In genomic region chr21:44459712-44460440, GRCh38 we compare ENCODE assay signal across 15 cellular contexts. TPM values are rescaled to one million over a fixed set of nuclear protein-coding genes. Genes with fewer than 3 reads are reported as not detected.
DNase-seq lines count a peak whose midpoint lies in the region; ATAC-seq, FAIRE-seq and TF ChIP-seq lines count a peak whose summit lies in the region.
"Had no signal": no experiment of that assay in that cellular context is flagged by ENCODE, and none has a peak within 500 bp of the region (broad histone marks: within the 10 kb centered on the region; RNA-seq: fewer than 3 reads in every experiment).

No MANE protein-coding gene starts in this region.

- H3K27me3 Mint-ChIP-seq in dendritic cell treated with granulocyte-macrophage colony-stimulating factor and Interleukin-4, amounts not matched to agents 40 ng/mL and 50 ng/mL, for 4 days: peaks cover 7% of the 10 kb centered on the region
- H3K27me3 Mint-ChIP-seq in activated T-helper 17 cell treated with anti-CD3 and anti-CD28 coated beads, Interleukin-2, amount 50 U/mL, for 72 hours: no peaks in the 10 kb centered on the region
- H3K27me3 Mint-ChIP-seq: CD4-positive, alpha-beta memory T cell had no signal

- H3K9me3 Mint-ChIP-seq in dendritic cell treated with granulocyte-macrophage colony-stimulating factor and Interleukin-4, amounts not matched to agents 40 ng/mL and 50 ng/mL, for 4 days: no peaks in the 10 kb centered on the region
- no peaks in the 10 kb centered on the region for H3K9me3 Mint-ChIP-seq in activated T-helper 17 cell treated with anti-CD3 and anti-CD28 coated beads, Interleukin-2, amount 50 U/mL, for 72 hours
- H3K9me3 Mint-ChIP-seq: CD4-positive, alpha-beta memory T cell; GM23338; H9 had no signal

- H3K9me3 ChIP-seq in BLaER1: no peaks in the 10 kb centered on the region
- no peaks in the 10 kb centered on the region for H3K9me3 ChIP-seq in right lobe of liver

- no peak overlapping the region for H3K4me3 Mint-ChIP-seq in dendritic cell treated with granulocyte-macrophage colony-stimulating factor and Interleukin-4, amounts not matched to agents 40 ng/mL and 50 ng/mL, for 4 days
- H3K4me3 Mint-ChIP-seq in activated T-helper 17 cell treated with anti-CD3 and anti-CD28 coated beads, Interleukin-2, amount 50 U/mL, for 72 hours: no peak overlapping the region
- H3K4me3 Mint-ChIP-seq: GM23338 had no signal

- no peak for ATAC-seq in right lobe of liver
- ATAC-seq in activated T-helper 17 cell treated with anti-CD3 and anti-CD28 coated beads, Interleukin-2, amount 50 U/mL, for 72 hours (replicated peaks): no peak
- ATAC-seq: GM12878, GM23338 had no signal

- H3K4me2 ChIP-seq in BLaER1: peak overlapping the region; percentile 49
- H3K4me2 ChIP-seq: GM23338 had no signal

- intact Hi-C loops in dendritic cell treated with granulocyte-macrophage colony-stimulating factor and Interleukin-4, amounts not matched to agents 40 ng/mL and 50 ng/mL, for 4 days (cut with micrococcal nuclease): loop anchor here (5.0 kb wide), 1 partner anchor 448 kb away; the partner anchor contains the start of gene TRAPPC10
- intact Hi-C loops in right lobe of liver (cut with DNase I) (no loop called here), posterior vena cava (cut with DNase I) (no loop called here)

- WGBS in right lobe of liver (ENCODE audit: insufficient coverage, low coverage, low lambda C conversion rate, missing lambda C conversion rate): 65% methylated on average over 8 of the region's 14 CpGs

- no peak overlapping the region for H3K4me3 ChIP-seq in BLaER1
- no peak overlapping the region for H3K4me3 ChIP-seq in right lobe of liver
- H3K4me3 ChIP-seq: GM12878, GM23338 had no signal

- H3K36me3 ChIP-seq in BLaER1: 0 out of 2 replicates have a peak, but pooled peaks cover 8% of the 10 kb centered on the region
- no peaks in the 10 kb centered on the region for H3K36me3 ChIP-seq in right lobe of liver

- FAIRE-seq in RCC 7860 (lab: Jason Lieb, UNC): no peak
- FAIRE-seq: GM12878, GM18507 had no signal

- peak overlapping the region; percentile 68 for H3K27ac Mint-ChIP-seq in dendritic cell treated with granulocyte-macrophage colony-stimulating factor and Interleukin-4, amounts not matched to agents 40 ng/mL and 50 ng/mL, for 4 days
- no peak overlapping the region for H3K27ac Mint-ChIP-seq in activated T-helper 17 cell treated with anti-CD3 and anti-CD28 coated beads, Interleukin-2, amount 50 U/mL, for 72 hours
- H3K27ac Mint-ChIP-seq: GM23338 had no signal

- no peaks in the 10 kb centered on the region for H4K20me1 ChIP-seq in BLaER1

- no peak for TF ChIP-seq POLR2A in right lobe of liver (IDR thresholded peaks at IDR 0.05)

- H3K9ac ChIP-seq in BLaER1: no peak overlapping the region

- peak overlapping the region; percentile 42 for H3K27ac ChIP-seq in BLaER1
- H3K27ac ChIP-seq in right lobe of liver: peak overlapping the region in 2 of 3 donors; percentile 93 to 97
- H3K27ac ChIP-seq: C4-2B had no signal

- H3K27me3 ChIP-seq in BLaER1: no peaks in the 10 kb centered on the region
- H3K27me3 ChIP-seq in right lobe of liver: no peaks in the 10 kb centered on the region

- no peak for TF ChIP-seq CTCF in right lobe of liver (IDR thresholded peaks at IDR 0.05)

- no peak for DNase-seq in right lobe of liver
- DNase-seq in posterior vena cava (ENCODE audit: low spot score): peak; percentile 48
- no peak for DNase-seq in RCC 7860 (ENCODE audit: low spot score)
- DNase-seq in HPDE6-E6E7 (ENCODE audit: extremely low spot score): no peak
- DNase-seq: 8988T; CD4-positive, alpha-beta memory T cell; DMS79; H9 had no signal

- H3K4me1 Mint-ChIP-seq in dendritic cell treated with granulocyte-macrophage colony-stimulating factor and Interleukin-4, amounts not matched to agents 40 ng/mL and 50 ng/mL, for 4 days (ENCODE audit: low read depth): peaks cover 39% of the 10 kb centered on the region
- no peaks in the 10 kb centered on the region for H3K4me1 Mint-ChIP-seq in activated T-helper 17 cell treated with anti-CD3 and anti-CD28 coated beads, Interleukin-2, amount 50 U/mL, for 72 hours

- H3K4me1 ChIP-seq in BLaER1 (peaks cover 39% of the 10 kb centered on the region), right lobe of liver (peaks cover 0 to 42% (median 12%) of the 10 kb centered on the region in 4 donors)

- H3K36me3 Mint-ChIP-seq in dendritic cell treated with granulocyte-macrophage colony-stimulating factor and Interleukin-4, amounts not matched to agents 40 ng/mL and 50 ng/mL, for 4 days (ENCODE audit: low read depth): peaks cover 15% of the 10 kb centered on the region
- no peaks in the 10 kb centered on the region for H3K36me3 Mint-ChIP-seq in activated T-helper 17 cell treated with anti-CD3 and anti-CD28 coated beads, Interleukin-2, amount 50 U/mL, for 72 hours (ENCODE audit: low read depth)
- H3K36me3 Mint-ChIP-seq: CD4-positive, alpha-beta memory T cell had no signal

RNA-seq across cellular contexts. Expression of gene LRRC3, which starts 4.6 kb away (rescaled TPM):
- total RNA-seq in right lobe of liver (10 to 100 TPM in 5 of 6 experiments, 1 to 10 TPM in 1; 7.5 to 19.3 (median 13.9) TPM), posterior vena cava (1 to 10 TPM; 1.5 to 1.8 TPM)
- total RNA-seq in activated T-helper 17 cell treated with anti-CD3 and anti-CD28 coated beads, Interleukin-2, amount 50 U/mL, for 72 hours: 1 to 10 TPM; 3.5 TPM
